In the genomic region with DNA sequence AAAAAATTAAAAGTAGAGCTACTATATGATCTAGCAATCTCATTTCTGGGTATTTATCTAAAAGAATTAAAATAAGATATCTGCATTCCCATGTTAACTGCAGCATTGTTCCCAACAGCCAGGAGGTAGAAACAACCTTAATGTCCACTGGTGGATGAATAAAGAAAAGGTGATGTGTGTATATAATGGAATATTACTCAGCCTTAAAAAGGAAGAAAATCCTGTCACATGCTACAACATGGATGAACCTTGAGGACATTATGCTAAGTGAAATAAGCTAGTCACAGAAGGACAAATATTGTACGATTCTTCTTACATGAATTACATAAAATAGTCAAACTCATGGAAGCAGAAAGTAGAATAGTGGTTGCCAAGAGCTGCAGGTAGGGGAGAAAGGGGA, we compare ENCODE assay signal across 28 cellular contexts.
"Had no signal": no experiment of that assay in that cellular context is flagged by ENCODE, and none has a peak within 500 bp of the region (broad histone marks: within the 10 kb centered on the region; RNA-seq: fewer than 3 reads in every experiment).

No MANE protein-coding gene starts in this region.

- H3K4me1 ChIP-seq: colonic mucosa, esophagus muscularis mucosa, foreskin keratinocyte, gastrocnemius medialis, gastroesophageal sphincter had no signal

- H3K36me3 ChIP-seq: colonic mucosa, esophagus muscularis mucosa, gastrocnemius medialis, gastroesophageal sphincter, heart left ventricle had no signal

- H3K4me3 ChIP-seq: colonic mucosa, coronary artery, dorsolateral prefrontal cortex, esophagus muscularis mucosa, esophagus squamous epithelium, gastrocnemius medialis, gastroesophageal sphincter, heart left ventricle, heart right ventricle had no signal

- H3K27ac ChIP-seq: colonic mucosa, coronary artery, dorsolateral prefrontal cortex, epithelial cell of prostate, esophagus muscularis mucosa, esophagus squamous epithelium, foreskin keratinocyte, gastrocnemius medialis, gastroesophageal sphincter, heart left ventricle, heart right ventricle had no signal

- ATAC-seq: effector memory CD8-positive, alpha-beta T cell; esophagus mucosa; foreskin keratinocyte; gastrocnemius medialis; gastroesophageal sphincter; heart left ventricle; heart right ventricle had no signal

- H3K9me3 ChIP-seq: gastrocnemius medialis had no signal

- FAIRE-seq: colon, endometrium, endothelial cell of umbilical vein, frontal cortex had no signal

- DNase-seq: colonic mucosa; cortex of kidney; dermis blood vessel endothelial cell; dorsolateral prefrontal cortex; effector CD4-positive, alpha-beta T cell; effector CD8-positive, alpha-beta T cell; effector memory CD4-positive, alpha-beta T cell; effector memory CD8-positive, alpha-beta T cell; endodermal cell; erythroblast; esophagus squamous epithelium; foreskin fibroblast; foreskin keratinocyte; foreskin melanocyte; gastrocnemius medialis; glutamatergic neuron; head of caudate nucleus; heart left ventricle; heart right ventricle had no signal

- H3K27me3 ChIP-seq: colonic mucosa, dorsolateral prefrontal cortex, esophagus muscularis mucosa, esophagus squamous epithelium, foreskin keratinocyte, gastrocnemius medialis, gastroesophageal sphincter, heart left ventricle, heart right ventricle had no signal
